Comparison of ENCODE assay signal across 22 cellular contexts in the genomic region with DNA sequence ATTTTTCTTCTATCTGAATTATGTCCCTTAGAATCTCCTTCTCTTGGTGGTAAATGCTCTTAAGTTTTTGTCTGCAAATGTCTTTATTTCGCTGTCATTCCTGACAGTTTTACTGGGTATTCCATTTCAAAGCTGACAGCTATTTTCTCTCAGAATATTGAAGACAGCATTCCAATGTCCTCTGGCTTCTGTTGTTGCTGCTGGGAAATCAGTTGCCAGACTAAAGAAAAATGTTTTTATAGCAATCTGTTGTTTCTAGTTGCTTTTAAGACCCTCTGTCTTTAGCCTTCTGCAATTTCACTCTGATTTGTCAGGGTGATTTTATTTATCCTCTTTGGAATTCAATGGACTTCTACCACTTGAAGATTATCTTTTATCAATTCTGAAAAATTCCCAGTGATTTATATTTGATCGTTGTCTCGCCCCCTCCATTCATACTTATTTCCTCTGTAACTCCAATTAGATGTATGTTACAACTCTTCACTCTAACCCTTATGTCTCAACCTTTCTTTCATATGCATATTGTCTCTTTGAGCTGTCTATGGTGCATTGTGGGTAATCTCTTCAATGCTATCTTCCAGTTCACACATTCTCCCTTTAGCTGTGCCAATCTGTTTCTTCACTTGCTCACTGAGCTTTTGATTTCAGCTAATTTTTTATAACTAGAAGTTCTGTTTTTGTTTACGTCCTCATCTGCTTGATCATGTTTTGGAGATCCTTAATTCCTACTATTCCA.
"Had no signal": no experiment of that assay in that cellular context is flagged by ENCODE, and none has a peak within 500 bp of the region (broad histone marks: within the 10 kb centered on the region; RNA-seq: fewer than 3 reads in every experiment).

No MANE protein-coding gene starts in this region.

- DNase-seq: activated CD4-positive, alpha-beta T cell treated with anti-CD3 and anti-CD28 coated beads, Interleukin-2, amount 10 ng/mL, durations not matched to agents 7 days and 5 days; activated CD4-positive, CD25-positive, alpha-beta regulatory T cell; activated CD8-positive, alpha-beta T cell treated with anti-CD3 and anti-CD28 coated beads for 36 hours; activated gamma-delta T cell treated with Interleukin-2 at 50 U/mL for 16 hours; activated naive CD8-positive, alpha-beta T cell treated with anti-CD3 and anti-CD28 coated beads for 36 hours; amniotic stem cell; heart left ventricle; left ventricle myocardium superior; mammary epithelial cell; midbrain; nucleus accumbens; right cardiac atrium; stimulated activated CD4-positive, alpha-beta T cell treated with anti-CD3 and anti-CD28 coated beads, Interleukin-1b, Interleukin-23, amount 100 ng/mL, for 48 hours; stimulated activated naive CD8-positive, alpha-beta T cell treated with anti-CD3 and anti-CD28 coated beads, Interleukin-15, amount 100 ng/mL, for 72 hours; T-helper 17 cell had no signal

- H3K4me1 ChIP-seq: parathyroid adenoma had no signal

- H3K27me3 ChIP-seq: heart left ventricle, tibial nerve, vagina had no signal

- H3K4me3 Mint-ChIP-seq: activated CD4-positive, alpha-beta T cell treated with anti-CD3 and anti-CD28 coated beads, Interleukin-2, amount 10 ng/mL, durations not matched to agents 7 days and 5 days; activated CD8-positive, alpha-beta T cell treated with anti-CD3 and anti-CD28 coated beads for 36 hours; activated naive CD8-positive, alpha-beta T cell treated with anti-CD3 and anti-CD28 coated beads for 36 hours; activated T-helper 1 cell treated with anti-CD3 and anti-CD28 coated beads, Interleukin-12 subunit alpha, Interleukin-12 subunit beta, Interleukin-2, Interleukin-4 antibody, amounts not matched to agents 30 ng/mL and 10 ng/mL and 1 ng/mL, durations not matched to agents 14 hours and 24 hours and 36 hours; nephron; stimulated activated naive CD8-positive, alpha-beta T cell treated with anti-CD3 and anti-CD28 coated beads, Interleukin-15, amount 100 ng/mL, for 72 hours; T-helper 17 cell had no signal

- H3K4me1 Mint-ChIP-seq: nephron had no signal

- H3K4me3 ChIP-seq: coronary artery, heart left ventricle, skin epidermis, tibial nerve, vagina had no signal

- H3K27ac Mint-ChIP-seq: activated CD4-positive, alpha-beta T cell treated with anti-CD3 and anti-CD28 coated beads, Interleukin-2, amount 10 ng/mL, durations not matched to agents 7 days and 5 days; activated CD8-positive, alpha-beta T cell treated with anti-CD3 and anti-CD28 coated beads for 36 hours; activated naive CD8-positive, alpha-beta T cell treated with anti-CD3 and anti-CD28 coated beads for 36 hours; activated T-helper 1 cell treated with anti-CD3 and anti-CD28 coated beads, Interleukin-12 subunit alpha, Interleukin-12 subunit beta, Interleukin-2, Interleukin-4 antibody, amounts not matched to agents 30 ng/mL and 10 ng/mL and 1 ng/mL, durations not matched to agents 14 hours and 24 hours and 36 hours; nephron; stimulated activated naive CD8-positive, alpha-beta T cell treated with anti-CD3 and anti-CD28 coated beads, Interleukin-15, amount 100 ng/mL, for 72 hours; T-helper 17 cell had no signal

- H3K9me3 ChIP-seq: vagina had no signal

- H3K27me3 Mint-ChIP-seq: activated CD4-positive, alpha-beta T cell treated with anti-CD3 and anti-CD28 coated beads, Interleukin-2, amount 10 ng/mL, durations not matched to agents 7 days and 5 days; activated CD8-positive, alpha-beta T cell treated with anti-CD3 and anti-CD28 coated beads for 36 hours; activated naive CD8-positive, alpha-beta T cell treated with anti-CD3 and anti-CD28 coated beads for 36 hours; stimulated activated naive CD8-positive, alpha-beta T cell treated with anti-CD3 and anti-CD28 coated beads, Interleukin-15, amount 100 ng/mL, for 72 hours; T-helper 17 cell had no signal

- ATAC-seq: heart left ventricle; left ventricle myocardium superior; right cardiac atrium; stimulated activated naive CD8-positive, alpha-beta T cell treated with anti-CD3 and anti-CD28 coated beads, Interleukin-15, amount 100 ng/mL, for 72 hours; T-helper 17 cell had no signal

- H3K27ac ChIP-seq: coronary artery, heart left ventricle, parathyroid adenoma, skin epidermis, tibial nerve, vagina had no signal
